In genomic region chrX:150982235-150982785, GRCh38 we compare ENCODE assay signal across 7 cellular contexts. TPM values are rescaled to one million over a fixed set of nuclear protein-coding genes. Genes with fewer than 3 reads are reported as not detected.
DNase-seq lines count a peak whose midpoint lies in the region; ATAC-seq and TF ChIP-seq lines count a peak whose summit lies in the region.

No MANE protein-coding gene starts in this region.

- no peak overlapping the region for H3K27ac Mint-ChIP-seq in HFFc6
- no peak overlapping the region for H3K27ac Mint-ChIP-seq in stimulated activated effector memory CD8-positive, alpha-beta T cell treated with anti-CD3 and anti-CD28 coated beads, Interleukin-12 subunit alpha, Interleukin-12 subunit beta, amount 100 ng/mL, for 72 hours

- peak overlapping the region; percentile 30 to 53 for H3K4me3 ChIP-seq in right atrium auricular region

- no peaks in the 10 kb centered on the region for H3K9me3 ChIP-seq in right atrium auricular region

- DNase-seq in HFFc6: no peak
- no peak for DNase-seq in right atrium auricular region (ENCODE audit: low spot score)
- no peak for DNase-seq in stimulated activated effector memory CD8-positive, alpha-beta T cell treated with anti-CD3 and anti-CD28 coated beads, Interleukin-12 subunit alpha, Interleukin-12 subunit beta, amount 100 ng/mL, for 72 hours (ENCODE audit: low spot score in 2 of 2)
- DNase-seq in COLO829 (ENCODE audit: low spot score): no peak
- DNase-seq in NCI-H226: no peak
- DNase-seq in NCI-H345 (lab: John Stamatoyannopoulos, UW): no peak

- no peaks in the 10 kb centered on the region for H3K27me3 ChIP-seq in right atrium auricular region

- no peaks in the 10 kb centered on the region for H3K27me3 Mint-ChIP-seq in HFFc6 (ENCODE audit: insufficient read depth)

- no peaks in the 10 kb centered on the region for H3K36me3 ChIP-seq in right atrium auricular region

- ATAC-seq in stimulated activated effector memory CD8-positive, alpha-beta T cell treated with anti-CD3 and anti-CD28 coated beads, Interleukin-12 subunit alpha, Interleukin-12 subunit beta, amount 100 ng/mL, for 72 hours: no peak

- peaks cover 0 to 10% of the 10 kb centered on the region in 2 donors for H3K4me1 ChIP-seq in right atrium auricular region

- TF ChIP-seq CTCF in HFFc6 (IDR thresholded peaks at IDR 0.05) (no peak), VCaP (conservative IDR thresholded peaks at IDR 0.05) (no peak), right atrium auricular region (IDR thresholded peaks at IDR 0.05) (no peak)

- peak overlapping the region; percentile 70 for H3K4me3 Mint-ChIP-seq in HFFc6
- H3K4me3 Mint-ChIP-seq in stimulated activated effector memory CD8-positive, alpha-beta T cell treated with anti-CD3 and anti-CD28 coated beads, Interleukin-12 subunit alpha, Interleukin-12 subunit beta, amount 100 ng/mL, for 72 hours: peak overlapping the region; percentile 56

- no peaks in the 10 kb centered on the region; the same call in 1 of the 2 replicates for H3K36me3 Mint-ChIP-seq in HFFc6 (ENCODE audit: low read depth)
- peaks cover 12% of the 10 kb centered on the region for H3K36me3 Mint-ChIP-seq in stimulated activated effector memory CD8-positive, alpha-beta T cell treated with anti-CD3 and anti-CD28 coated beads, Interleukin-12 subunit alpha, Interleukin-12 subunit beta, amount 100 ng/mL, for 72 hours

- peak overlapping the region; percentile 78; the same call in 1 of the 2 replicates for H3K27ac ChIP-seq in VCaP
- no peak overlapping the region for H3K27ac ChIP-seq in right atrium auricular region

- H3K9me3 Mint-ChIP-seq in HFFc6: no peaks in the 10 kb centered on the region
- H3K9me3 Mint-ChIP-seq in stimulated activated effector memory CD8-positive, alpha-beta T cell treated with anti-CD3 and anti-CD28 coated beads, Interleukin-12 subunit alpha, Interleukin-12 subunit beta, amount 100 ng/mL, for 72 hours: no peaks in the 10 kb centered on the region

- peaks cover 13% of the 10 kb centered on the region for H3K4me1 Mint-ChIP-seq in HFFc6 (ENCODE audit: low read depth)
- peaks cover 4% of the 10 kb centered on the region for H3K4me1 Mint-ChIP-seq in stimulated activated effector memory CD8-positive, alpha-beta T cell treated with anti-CD3 and anti-CD28 coated beads, Interleukin-12 subunit alpha, Interleukin-12 subunit beta, amount 100 ng/mL, for 72 hours

RNA-seq across cellular contexts. Expression of gene HMGB3, which starts 0.8 kb away (rescaled TPM):
- total RNA-seq in HFFc6 (2021; fragmentation: NEBNext Ultra II Directional; extraction: Animal tissue kit (Norgen Biotek cat#: 25700)): 10 to 100 TPM; 23.2 to 66.0 (median 54.3) TPM
- total RNA-seq in right atrium auricular region: 1 to 10 TPM; 1.1 to 2.6 TPM

Comparison
In these comparisons a context has a peak if more than half of its experiments do, and no peak if none do; other contexts are left out.
1. RNA of gene HMGB3, which starts 0.8 kb away (total RNA-seq): 23.2 to 66.0 TPM in HFFc6; 1.1 to 2.6 TPM in right atrium auricular region; every median in the first group is over 4 times any median in the second.